Comparison of ENCODE assay signal across 8 cellular contexts in genomic region chr4:101232074-101232776, GRCh38.
A peak's percentile ranks its signal among the peaks of the same experiment; 100 is the strongest.
DNase-seq lines count a peak whose midpoint lies in the region; ATAC-seq, FAIRE-seq and TF ChIP-seq lines count a peak whose summit lies in the region.

No MANE protein-coding gene starts in this region.

- no peaks in the 10 kb centered on the region for H4K20me1 ChIP-seq in fibroblast of lung (ENCODE audit: control insufficient read depth, extremely low read depth, insufficient read depth, low read length)

- peak in 2 of 5 donors; percentile 22 to 41 for DNase-seq in heart left ventricle
- DNase-seq in Right ventricle myocardium inferior (ENCODE audit: missing footprints) = no peak
- peak; percentile 73 for DNase-seq in OCI-M1 (lab: John Stamatoyannopoulos, UW)
- peak; percentile 83 to 88 for DNase-seq in fibroblast of lung (ENCODE audit: low read depth in 2 of 2)
- DNase-seq in stromal cell of bone marrow (ENCODE audit: low read depth) = peak; percentile 89
- no peak for DNase-seq in foreskin melanocyte
- no peak for DNase-seq in BE2C
- DNase-seq in GM12891 (ENCODE audit: insufficient read length, low spot score) = no peak

- TF ChIP-seq CTCF in heart left ventricle (IDR thresholded peaks at IDR 0.05) = no peak
- no peak for TF ChIP-seq CTCF in fibroblast of lung (conservative IDR thresholded peaks at IDR 0.05 in 1 of 2, IDR thresholded peaks at IDR 0.05 in 1 of 2; ENCODE audit: low read depth in 1 of 2, low read length in 2 of 2)
- no peak for TF ChIP-seq CTCF in BE2C (IDR thresholded peaks at IDR 0.05; ENCODE audit: low read depth, low read length)

- H3K27ac ChIP-seq in heart left ventricle = no peak overlapping the region
- H3K27ac ChIP-seq in fibroblast of lung (ENCODE audit: insufficient read depth, low read length) = no peak overlapping the region

- TF ChIP-seq POLR2A in heart left ventricle (IDR thresholded peaks at IDR 0.05) (no peak), GM12891 (IDR thresholded peaks at IDR 0.05; ENCODE audit: low read depth, low read length) (no peak)

- FAIRE-seq in GM12891 (lab: Jason Lieb, UNC) = no peak

- H3K36me3 ChIP-seq in heart left ventricle (no peaks in the 10 kb centered on the region), fibroblast of lung (ENCODE audit: control insufficient read depth, insufficient read depth, low read length) (no peaks in the 10 kb centered on the region), BE2C (no peaks in the 10 kb centered on the region)

- H3K4me3 ChIP-seq in heart left ventricle (no peak overlapping the region), fibroblast of lung (replicated peaks in 1 of 4; ENCODE audit: control extremely low read depth in 1 of 4, insufficient read depth in 1 of 4, low read depth in 3 of 4, low read length in 4 of 4) (no peak overlapping the region), BE2C (ENCODE audit: low read depth, low read length) (no peak overlapping the region)

- no peak overlapping the region for H3K4me2 ChIP-seq in fibroblast of lung (ENCODE audit: extremely low read depth, insufficient read depth, low read length)

- ATAC-seq in heart left ventricle = peak in 3 of 4 donors; percentile 47 to 66 (median 58)
- ATAC-seq in Right ventricle myocardium inferior = no peak

- no peak overlapping the region for H2AFZ ChIP-seq in fibroblast of lung (ENCODE audit: low read length)

- intact Hi-C loops in heart left ventricle (cut with DNase I) = no loop called here
- intact Hi-C loops in Right ventricle myocardium inferior (cut with DNase I) = no loop called here

- peaks cover 33% of the 10 kb centered on the region for H3K79me2 ChIP-seq in fibroblast of lung (ENCODE audit: control insufficient read depth, insufficient read depth, low read length)

- H3K27me3 ChIP-seq in heart left ventricle (no peaks in the 10 kb centered on the region), fibroblast of lung (ENCODE audit: control insufficient read depth, insufficient read depth, low read length) (no peaks in the 10 kb centered on the region), BE2C (no peaks in the 10 kb centered on the region)

- no peak overlapping the region for H3K9ac ChIP-seq in fibroblast of lung (ENCODE audit: insufficient read depth, low read length)

- H3K9me3 ChIP-seq in heart left ventricle = peaks cover 0 to 5% (median 0%) of the 10 kb centered on the region in 12 donors
- no peaks in the 10 kb centered on the region for H3K9me3 ChIP-seq in fibroblast of lung (ENCODE audit: control insufficient read depth, insufficient read depth, low read depth, low read length)
- no peaks in the 10 kb centered on the region for H3K9me3 ChIP-seq in BE2C

- WGBS in heart left ventricle, 4 donors = 36 to 61% (median 56%) methylated on average over 1 of the region's 1 CpG

- H3K4me1 ChIP-seq in heart left ventricle (peaks cover 0 to 28% (median 2%) of the 10 kb centered on the region in 12 donors), fibroblast of lung (ENCODE audit: control insufficient read depth, extremely low read depth, insufficient read depth, low read length) (peaks cover 6% of the 10 kb centered on the region), BE2C (peaks cover 9% of the 10 kb centered on the region)

TF ChIP-seq in GM12891, 5 proteins besides CTCF, POLR2A, EP300 and RAD21:
- no peak for TF ChIP-seq PAX5 (IDR thresholded peaks at IDR 0.05; ENCODE audit: insufficient read depth, low read length, severe bottlenecking)
- TF ChIP-seq POU2F2 (IDR thresholded peaks at IDR 0.05; ENCODE audit: low read depth, low read length) = no peak
- TF ChIP-seq POLR2AphosphoS5 (IDR thresholded peaks at IDR 0.05; ENCODE audit: low read depth, low read length) = no peak
- no peak for TF ChIP-seq TAF1 (IDR thresholded peaks at IDR 0.05; ENCODE audit: low read depth, low read length)
- no peak for TF ChIP-seq SPI1 (IDR thresholded peaks at IDR 0.05; ENCODE audit: low read depth, low read length)

Comparison
In these comparisons a context has a peak if more than half of its experiments do, and no peak if none do; other contexts are left out.
1. DNase-seq: peak in OCI-M1 (single experiment), fibroblast of lung (2 of 2) and stromal cell of bone marrow (single experiment); none in Right ventricle myocardium inferior (single experiment), foreskin melanocyte (single experiment), BE2C (single experiment) and GM12891 (single experiment).